ENCODE assay signal across 1 cellular context in the genomic region with DNA sequence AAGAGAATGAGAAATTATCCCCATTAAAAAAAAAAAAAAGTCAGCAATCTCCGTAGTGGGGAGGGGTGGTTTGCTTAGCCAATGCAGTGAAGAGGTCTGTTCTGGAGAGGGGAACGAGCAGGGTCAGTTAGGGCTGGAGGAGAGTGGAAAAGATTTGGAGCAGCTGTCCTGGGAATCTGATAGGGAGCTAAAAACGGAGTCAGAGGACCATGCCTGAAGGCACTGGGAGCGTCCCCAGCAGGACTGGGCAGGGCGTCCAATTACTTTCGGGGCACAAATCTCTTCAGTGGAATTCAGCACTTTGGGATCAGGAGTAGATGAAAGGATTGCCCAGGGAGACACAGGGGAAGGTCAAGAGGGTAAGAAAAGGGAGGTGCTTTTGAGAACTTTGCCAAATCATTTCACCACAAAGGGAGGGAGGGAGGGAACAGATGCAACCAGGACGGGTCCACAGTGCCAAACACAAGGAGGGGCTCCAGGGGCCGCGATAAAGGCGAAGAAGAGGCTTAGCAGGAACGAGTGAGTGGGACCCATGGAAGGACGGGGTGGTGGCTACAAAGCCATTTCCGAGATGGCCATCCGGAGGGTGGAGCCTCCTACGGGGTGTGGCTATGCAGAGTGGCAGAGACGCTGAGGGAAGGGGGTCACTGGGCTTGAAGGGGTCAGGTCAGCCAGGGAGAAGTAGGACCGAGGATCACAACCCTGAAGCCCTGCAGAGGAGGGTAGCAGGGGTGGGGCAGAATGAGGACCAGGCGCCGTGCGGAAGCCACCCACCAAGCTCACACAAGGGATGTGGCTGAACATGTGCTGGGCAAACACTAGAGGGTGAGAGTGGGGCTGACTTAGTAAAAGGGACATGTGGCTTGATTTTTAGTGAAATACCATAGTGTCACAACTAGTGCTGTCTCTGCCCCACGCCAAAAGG.
A peak's percentile ranks its signal among the peaks of the same experiment; 100 is the strongest.
TF ChIP-seq lines count a peak whose summit lies in the region.

No MANE protein-coding gene starts in this region.

TF ChIP-seq in K562, 482 proteins besides CTCF, POLR2A, EP300 and RAD21 (continued from another document and continues in another):
- TF ChIP-seq, protein P1, sequence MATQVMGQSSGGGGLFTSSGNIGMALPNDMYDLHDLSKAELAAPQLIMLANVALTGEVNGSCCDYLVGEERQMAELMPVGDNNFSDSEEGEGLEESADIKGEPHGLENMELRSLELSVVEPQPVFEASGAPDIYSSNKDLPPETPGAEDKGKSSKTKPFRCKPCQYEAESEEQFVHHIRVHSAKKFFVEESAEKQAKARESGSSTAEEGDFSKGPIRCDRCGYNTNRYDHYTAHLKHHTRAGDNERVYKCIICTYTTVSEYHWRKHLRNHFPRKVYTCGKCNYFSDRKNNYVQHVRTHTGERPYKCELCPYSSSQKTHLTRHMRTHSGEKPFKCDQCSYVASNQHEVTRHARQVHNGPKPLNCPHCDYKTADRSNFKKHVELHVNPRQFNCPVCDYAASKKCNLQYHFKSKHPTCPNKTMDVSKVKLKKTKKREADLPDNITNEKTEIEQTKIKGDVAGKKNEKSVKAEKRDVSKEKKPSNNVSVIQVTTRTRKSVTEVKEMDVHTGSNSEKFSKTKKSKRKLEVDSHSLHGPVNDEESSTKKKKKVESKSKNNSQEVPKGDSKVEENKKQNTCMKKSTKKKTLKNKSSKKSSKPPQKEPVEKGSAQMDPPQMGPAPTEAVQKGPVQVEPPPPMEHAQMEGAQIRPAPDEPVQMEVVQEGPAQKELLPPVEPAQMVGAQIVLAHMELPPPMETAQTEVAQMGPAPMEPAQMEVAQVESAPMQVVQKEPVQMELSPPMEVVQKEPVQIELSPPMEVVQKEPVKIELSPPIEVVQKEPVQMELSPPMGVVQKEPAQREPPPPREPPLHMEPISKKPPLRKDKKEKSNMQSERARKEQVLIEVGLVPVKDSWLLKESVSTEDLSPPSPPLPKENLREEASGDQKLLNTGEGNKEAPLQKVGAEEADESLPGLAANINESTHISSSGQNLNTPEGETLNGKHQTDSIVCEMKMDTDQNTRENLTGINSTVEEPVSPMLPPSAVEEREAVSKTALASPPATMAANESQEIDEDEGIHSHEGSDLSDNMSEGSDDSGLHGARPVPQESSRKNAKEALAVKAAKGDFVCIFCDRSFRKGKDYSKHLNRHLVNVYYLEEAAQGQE (CRISPR knock-in tag; IDR thresholded peaks at IDR 0.05; ENCODE audit: low read depth): no peak
- no peak for TF ChIP-seq ZNF445 (CRISPR knock-in tag; IDR thresholded peaks at IDR 0.05; ENCODE audit: low read depth)
- TF ChIP-seq CHD1 (IDR thresholded peaks at IDR 0.05; ENCODE audit: low read length): no peak
- TF ChIP-seq MAZ (CRISPR knock-in tag; conservative IDR thresholded peaks at IDR 0.05 in 1 of 2, IDR thresholded peaks at IDR 0.05 in 1 of 2): no peak; a peak in 1 of 4 replicates
- TF ChIP-seq RFX7 (CRISPR knock-in tag; IDR thresholded peaks at IDR 0.05): no peak
- no peak for TF ChIP-seq SMARCC2 (IDR thresholded peaks at IDR 0.05; ENCODE audit: low read depth)
- TF ChIP-seq ZNF143 (CRISPR knock-in tag; IDR thresholded peaks at IDR 0.05): no peak
- no peak for TF ChIP-seq POLR3G (IDR thresholded peaks at IDR 0.05; ENCODE audit: extremely low read depth, insufficient read length, insufficient replicate concordance)
- TF ChIP-seq TRIM28 (IDR thresholded peaks at IDR 0.05): 0 out of 2 replicates have a peak, but pooled peaks have one; percentile 14
- TF ChIP-seq ZNF668 (CRISPR knock-in tag; IDR thresholded peaks at IDR 0.05): no peak
- no peak for TF ChIP-seq ZEB2 (IDR thresholded peaks at IDR 0.05)
- no peak for TF ChIP-seq BRCA1 (IDR thresholded peaks at IDR 0.05)
- no peak for TF ChIP-seq BRCA1 (CRISPR knock-in tag; IDR thresholded peaks at IDR 0.05)
- TF ChIP-seq FOXP1 (CRISPR knock-in tag; IDR thresholded peaks at IDR 0.05): 0 out of 2 replicates have a peak, but pooled peaks have one; percentile 3
- TF ChIP-seq TCF7L2 (IDR thresholded peaks at IDR 0.05; ENCODE audit: low read depth, low read length): no peak
- no peak for TF ChIP-seq HNRNPH1 (optimal IDR thresholded peaks at IDR 0.05; ENCODE audit: low read depth, low read length)
- TF ChIP-seq TGIF2 (CRISPR knock-in tag; IDR thresholded peaks at IDR 0.05): no peak
- no peak for TF ChIP-seq HMG20B (CRISPR knock-in tag; IDR thresholded peaks at IDR 0.05)
- TF ChIP-seq, protein P2, sequence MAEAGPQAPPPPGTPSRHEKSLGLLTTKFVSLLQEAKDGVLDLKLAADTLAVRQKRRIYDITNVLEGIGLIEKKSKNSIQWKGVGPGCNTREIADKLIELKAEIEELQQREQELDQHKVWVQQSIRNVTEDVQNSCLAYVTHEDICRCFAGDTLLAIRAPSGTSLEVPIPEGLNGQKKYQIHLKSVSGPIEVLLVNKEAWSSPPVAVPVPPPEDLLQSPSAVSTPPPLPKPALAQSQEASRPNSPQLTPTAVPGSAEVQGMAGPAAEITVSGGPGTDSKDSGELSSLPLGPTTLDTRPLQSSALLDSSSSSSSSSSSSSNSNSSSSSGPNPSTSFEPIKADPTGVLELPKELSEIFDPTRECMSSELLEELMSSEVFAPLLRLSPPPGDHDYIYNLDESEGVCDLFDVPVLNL (CRISPR knock-in tag; IDR thresholded peaks at IDR 0.05; ENCODE audit: low read depth): no peak
- TF ChIP-seq STAG1 (CRISPR knock-in tag; IDR thresholded peaks at IDR 0.05; ENCODE audit: borderline replicate concordance): no peak
- TF ChIP-seq GTF2F1 (IDR thresholded peaks at IDR 0.05; ENCODE audit: low read depth, low read length): no peak
- TF ChIP-seq ZNF75A (CRISPR knock-in tag; IDR thresholded peaks at IDR 0.05): no peak
- TF ChIP-seq HCFC1 (IDR thresholded peaks at IDR 0.05; ENCODE audit: low read depth, low read length): no peak
- no peak for TF ChIP-seq ESRRB (CRISPR knock-in tag; IDR thresholded peaks at IDR 0.05; ENCODE audit: borderline replicate concordance)
- no peak for TF ChIP-seq ZNF699 (CRISPR knock-in tag; IDR thresholded peaks at IDR 0.05; ENCODE audit: insufficient replicate concordance)
- TF ChIP-seq SIN3A (IDR thresholded peaks at IDR 0.05; ENCODE audit: borderline replicate concordance in 2 of 2, control insufficient read depth in 1 of 2, low read depth in 2 of 2, low read length in 2 of 2): no peak
- TF ChIP-seq SMARCB1 (IDR thresholded peaks at IDR 0.05; ENCODE audit: insufficient read length, low read depth): no peak
- no peak for TF ChIP-seq DLX4 (CRISPR knock-in tag; IDR thresholded peaks at IDR 0.05)
- no peak for TF ChIP-seq MCM3 (IDR thresholded peaks at IDR 0.05)
- no peak for TF ChIP-seq RFX5 (IDR thresholded peaks at IDR 0.05; ENCODE audit: low read depth, low read length)
- TF ChIP-seq EP400 (IDR thresholded peaks at IDR 0.05): peak; percentile 59; the same call in 1 of the 2 replicates
- TF ChIP-seq PKNOX1 (IDR thresholded peaks at IDR 0.05): no peak
- TF ChIP-seq MAFG (tag; conservative IDR thresholded peaks at IDR 0.05): no peak
- no peak for TF ChIP-seq JUNB (CRISPR knock-in tag; conservative IDR thresholded peaks at IDR 0.05)
- TF ChIP-seq NCOA2 (IDR thresholded peaks at IDR 0.05; ENCODE audit: partially characterized antibody in 2 of 2): no peak
- TF ChIP-seq LEF1 (IDR thresholded peaks at IDR 0.05): no peak
- no peak for TF ChIP-seq CGGBP1 (CRISPR knock-in tag; IDR thresholded peaks at IDR 0.05)
- no peak for TF ChIP-seq GTF2E2 (tag; IDR thresholded peaks at IDR 0.05)
- no peak for TF ChIP-seq RNF2 (IDR thresholded peaks at IDR 0.05)
- no peak for TF ChIP-seq SNRNP70 (optimal IDR thresholded peaks at IDR 0.05; ENCODE audit: low read depth, low read length)
- TF ChIP-seq ZNF165 (CRISPR knock-in tag; IDR thresholded peaks at IDR 0.05; ENCODE audit: borderline replicate concordance): no peak
- TF ChIP-seq ZNF780A (CRISPR knock-in tag; IDR thresholded peaks at IDR 0.05): no peak
- TF ChIP-seq SREBF2 (CRISPR knock-in tag; IDR thresholded peaks at IDR 0.05): no peak
- TF ChIP-seq FOXA3 (CRISPR knock-in tag; conservative IDR thresholded peaks at IDR 0.05 in 1 of 2, IDR thresholded peaks at IDR 0.05 in 1 of 2): no peak
- no peak for TF ChIP-seq NR2C2 (CRISPR knock-in tag; IDR thresholded peaks at IDR 0.05)
- TF ChIP-seq NR2C2 (tag; IDR thresholded peaks at IDR 0.05): peak; percentile 20; the same call in 1 of the 2 replicates
- TF ChIP-seq SMC3 (conservative IDR thresholded peaks at IDR 0.05; ENCODE audit: insufficient read depth, low read depth, low read length): peak; percentile 42; the same call in 1 of the 2 replicates
- TF ChIP-seq ZNF324 (CRISPR knock-in tag; IDR thresholded peaks at IDR 0.05): 0 out of 2 replicates have a peak, but pooled peaks have one; percentile 22
- TF ChIP-seq FOXK2 (conservative IDR thresholded peaks at IDR 0.05 in 1 of 2, IDR thresholded peaks at IDR 0.05 in 1 of 2; ENCODE audit: low read depth in 2 of 2): no peak
- no peak for TF ChIP-seq EWSR1 (IDR thresholded peaks at IDR 0.05; ENCODE audit: borderline replicate concordance, low read depth, partially characterized antibody)
- TF ChIP-seq ZFP91 (CRISPR knock-in tag; IDR thresholded peaks at IDR 0.05): no peak
- no peak for TF ChIP-seq HDAC6 (IDR thresholded peaks at IDR 0.05; ENCODE audit: low read depth, low read length)
- no peak for TF ChIP-seq HIVEP1 (CRISPR knock-in tag; IDR thresholded peaks at IDR 0.05)
- TF ChIP-seq XRCC3 (IDR thresholded peaks at IDR 0.05): no peak
- TF ChIP-seq KLF13 (tag; IDR thresholded peaks at IDR 0.05; ENCODE audit: borderline replicate concordance, low read depth): no peak
- no peak for TF ChIP-seq HNRNPL (IDR thresholded peaks at IDR 0.05; ENCODE audit: low read depth, low read length)
- TF ChIP-seq PHB2 (IDR thresholded peaks at IDR 0.05; ENCODE audit: low read depth): no peak
- no peak for TF ChIP-seq ATF3 (IDR thresholded peaks at IDR 0.05)
- TF ChIP-seq ATF3 (CRISPR knock-in tag; conservative IDR thresholded peaks at IDR 0.05): no peak
- no peak; the same call in 1 of the 2 replicates for TF ChIP-seq SMARCA5 (IDR thresholded peaks at IDR 0.05)
- TF ChIP-seq, protein P3, sequence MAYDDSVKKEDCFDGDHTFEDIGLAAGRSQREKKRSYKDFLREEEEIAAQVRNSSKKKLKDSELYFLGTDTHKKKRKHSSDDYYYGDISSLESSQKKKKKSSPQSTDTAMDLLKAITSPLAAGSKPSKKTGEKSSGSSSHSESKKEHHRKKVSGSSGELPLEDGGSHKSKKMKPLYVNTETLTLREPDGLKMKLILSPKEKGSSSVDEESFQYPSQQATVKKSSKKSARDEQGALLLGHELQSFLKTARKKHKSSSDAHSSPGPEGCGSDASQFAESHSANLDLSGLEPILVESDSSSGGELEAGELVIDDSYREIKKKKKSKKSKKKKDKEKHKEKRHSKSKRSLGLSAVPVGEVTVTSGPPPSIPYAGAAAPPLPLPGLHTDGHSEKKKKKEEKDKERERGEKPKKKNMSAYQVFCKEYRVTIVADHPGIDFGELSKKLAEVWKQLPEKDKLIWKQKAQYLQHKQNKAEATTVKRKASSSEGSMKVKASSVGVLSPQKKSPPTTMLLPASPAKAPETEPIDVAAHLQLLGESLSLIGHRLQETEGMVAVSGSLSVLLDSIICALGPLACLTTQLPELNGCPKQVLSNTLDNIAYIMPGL (CRISPR knock-in tag; IDR thresholded peaks at IDR 0.05): no peak
- no peak for TF ChIP-seq MBD2 (IDR thresholded peaks at IDR 0.05; ENCODE audit: borderline replicate concordance, low read depth)
- no peak for TF ChIP-seq HNRNPLL (IDR thresholded peaks at IDR 0.05; ENCODE audit: low read depth, low read length, poor library complexity, severe bottlenecking)
- TF ChIP-seq U2AF2 (optimal IDR thresholded peaks at IDR 0.05; ENCODE audit: low read depth, low read length): no peak
- no peak for TF ChIP-seq ZBTB12 (CRISPR knock-in tag; IDR thresholded peaks at IDR 0.05)
- TF ChIP-seq ZKSCAN3 (CRISPR knock-in tag; IDR thresholded peaks at IDR 0.05): no peak
